Comparison of ENCODE assay signal across 9 cellular contexts in genomic region chr1:34924759-34925555, GRCh38. TPM values are rescaled to one million over a fixed set of nuclear protein-coding genes. Genes with fewer than 3 reads are reported as not detected.
A peak's percentile ranks its signal among the peaks of the same experiment; 100 is the strongest.
DNase-seq lines count a peak whose midpoint lies in the region; ATAC-seq, FAIRE-seq and TF ChIP-seq lines count a peak whose summit lies in the region.
"Had no signal": no experiment of that assay in that cellular context is flagged by ENCODE, and none has a peak within 500 bp of the region (broad histone marks: within the 10 kb centered on the region; RNA-seq: fewer than 3 reads in every experiment).

No MANE protein-coding gene starts in this region.

- H3K4me3 ChIP-seq in SK-N-SH (ENCODE audit: low read depth in 2 of 2, low read length in 1 of 2) (no peak overlapping the region), body of pancreas (no peak overlapping the region), kidney (ENCODE audit: low read length in 2 of 2) (no peak overlapping the region)

- DNase-seq in H4 (ENCODE audit: low spot score) (peak; percentile 20), SK-N-SH (no peak), body of pancreas (peak; percentile 56 to 68 (median 62)), kidney (peak; percentile 89), NCI-H1930 (lab: John Stamatoyannopoulos, UW) (no peak), D341Med (ENCODE audit: low spot score) (no peak)
- DNase-seq in stimulated activated CD8-positive, alpha-beta memory T cell treated with anti-CD3 and anti-CD28 coated beads, Interleukin-12 subunit alpha, Interleukin-12 subunit beta, amount 100 ng/mL, for 1 hour (ENCODE audit: low read depth), result peak; percentile 20

- H4K20me1 ChIP-seq in SK-N-SH (ENCODE audit: insufficient read depth), result no peaks in the 10 kb centered on the region

- no peak overlapping the region for H2AFZ ChIP-seq in SK-N-SH (ENCODE audit: low read depth)

- H3K9ac ChIP-seq in SK-N-SH (no peak overlapping the region), kidney (ENCODE audit: low read length in 2 of 2) (no peak overlapping the region)

- no peak for TF ChIP-seq POLR2A in body of pancreas (IDR thresholded peaks at IDR 0.05)

- H3K9me3 ChIP-seq in SK-N-SH, result no peaks in the 10 kb centered on the region
- H3K9me3 ChIP-seq in body of pancreas, result no peaks in the 10 kb centered on the region
- no peaks in the 10 kb centered on the region for H3K9me3 ChIP-seq in kidney (ENCODE audit: control insufficient read depth in 1 of 2, low read length in 2 of 2)

- H3K27ac ChIP-seq in SK-N-SH (ENCODE audit: low read depth in 2 of 2, low read length in 1 of 2) (no peak overlapping the region), body of pancreas (no peak overlapping the region), kidney (ENCODE audit: low read depth in 2 of 2, low read length in 2 of 2) (no peak overlapping the region)

- no peaks in the 10 kb centered on the region for H3K36me3 ChIP-seq in SK-N-SH (replicated peaks in 1 of 2; ENCODE audit: control insufficient read depth in 1 of 2, insufficient read depth in 2 of 2, low read length in 1 of 2)
- H3K36me3 ChIP-seq in body of pancreas (replicated peaks in 1 of 2; ENCODE audit: insufficient read depth in 1 of 2, low read depth in 2 of 2), result no peaks in the 10 kb centered on the region
- no peaks in the 10 kb centered on the region for H3K36me3 ChIP-seq in kidney (ENCODE audit: control insufficient read depth in 1 of 2, insufficient read depth in 2 of 2, low read length in 2 of 2)

- POLR2A ChIA-PET in SK-N-SH (lab: Yijun Ruan, JAX), result no interaction called here

- H3K27me3 ChIP-seq in SK-N-SH (ENCODE audit: insufficient read depth) (peaks cover 15% of the 10 kb centered on the region), body of pancreas (peaks cover 0 to 9% of the 10 kb centered on the region in 2 donors)

- 28% methylated on average over 15 of the region's 16 CpGs for WGBS in SK-N-SH (ENCODE audit: low lambda C conversion rate)
- 3 to 6% methylated on average over 16 of the region's 16 CpGs for WGBS in body of pancreas, 2 donors

- no peak for TF ChIP-seq RAD21 in SK-N-SH (IDR thresholded peaks at IDR 0.05; ENCODE audit: low read length)

- intact Hi-C loops in body of pancreas (cut with DNase I), result no loop called here
- intact Hi-C loops in kidney (cut with DNase I), result no loop called here

- CTCF ChIA-PET in SK-N-SH (lab: Yijun Ruan, JAX), result interaction anchor here (1.6 to 2.4 kb wide), 3 partner anchors 58 to 72 kb away, joined by 5 to 14 read pairs (median 9); no protein-coding TSS in a partner anchor

- FAIRE-seq in kidney (lab: Jason Lieb, UNC), result no peak

- H3K4me2 ChIP-seq in SK-N-SH, result no peak overlapping the region

- no peaks in the 10 kb centered on the region for H3F3A ChIP-seq in SK-N-SH (replicated peaks; ENCODE audit: insufficient read depth)

- TF ChIP-seq CTCF in SK-N-SH (IDR thresholded peaks at IDR 0.05) (no peak), body of pancreas (IDR thresholded peaks at IDR 0.05) (no peak), kidney (IDR thresholded peaks at IDR 0.05; ENCODE audit: borderline replicate concordance, extremely low read depth, insufficient read depth) (no peak)

- no peaks in the 10 kb centered on the region for H3K79me2 ChIP-seq in SK-N-SH (ENCODE audit: insufficient read depth)

- peaks cover 0 to 3% of the 10 kb centered on the region in 2 experiments; a peak in 1 of 4 replicates for H3K4me1 ChIP-seq in SK-N-SH (ENCODE audit: control insufficient read depth in 1 of 2, insufficient read depth in 2 of 2, low read depth in 1 of 2, low read length in 1 of 2)
- H3K4me1 ChIP-seq in body of pancreas, result peaks cover 13% of the 10 kb centered on the region
- H3K4me1 ChIP-seq in kidney (ENCODE audit: control insufficient read depth in 1 of 2, insufficient read depth in 1 of 2, low read depth in 1 of 2, low read length in 2 of 2), result peaks cover 0 to 6% of the 10 kb centered on the region in 2 donors

- H3K9me2 ChIP-seq in SK-N-SH, result no peaks in the 10 kb centered on the region

- TF ChIP-seq EP300 in SK-N-SH (IDR thresholded peaks at IDR 0.05; ENCODE audit: borderline replicate concordance in 1 of 2, low read depth in 1 of 2, low read length in 1 of 2), result no peak

- ATAC-seq in body of pancreas (peak; percentile 53), GM21447 (IDR thresholded peaks at IDR 0.05; ENCODE audit: unreplicated experiment) (no peak)
- ATAC-seq: Panc1 had no signal

TF ChIP-seq in SK-N-SH, 30 proteins besides CTCF, POLR2A, EP300 and RAD21:
- TF ChIP-seq REST (IDR thresholded peaks at IDR 0.05; ENCODE audit: low read depth, low read length) (peak; percentile 100), SIN3A (IDR thresholded peaks at IDR 0.05; ENCODE audit: borderline replicate concordance, low read depth, low read length) (peak; percentile 86; the same call in 1 of the 2 replicates), PBX3 (IDR thresholded peaks at IDR 0.05) (no peak)

RNA-seq across cellular contexts. Expression of gene DLGAP3, which starts 4.5 kb away (rescaled TPM):
- total RNA-seq in H4 (2014; rRNA removed; shearing (Covaris generic)), result 0.04 TPM in 1 of 2 replicates, not detected in the other
- polyA plus RNA-seq in SK-N-SH (2012; rRNA removed) (0.05 and 0.15 TPM in 2 replicates), kidney (ENCODE audit: insufficient read depth, low read depth, low replicate concordance) (0.71 TPM)
- polyA plus RNA-seq in SK-N-SH (2012; cell fraction: cytosol; rRNA removed), result 0.05 and 0.16 TPM in 2 replicates
- polyA plus RNA-seq in SK-N-SH (2012; cell fraction: nucleus; rRNA removed), result 0.14 and 0.20 TPM in 2 replicates
- total RNA-seq in body of pancreas (1 to 10 TPM in 1 of 2 donors, under 1 TPM in 1; 0.52 to 2.3 TPM), kidney (1.0 TPM)

Comparison
In these comparisons a context has a peak if more than half of its experiments do, and no peak if none do; other contexts are left out.
1. DNase-seq: peak in H4 (single experiment), body of pancreas (4 of 4), kidney (single experiment) and stimulated activated CD8-positive, alpha-beta memory T cell treated with anti-CD3 and anti-CD28 coated beads, Interleukin-12 subunit alpha, Interleukin-12 subunit beta, amount 100 ng/mL, for 1 hour (single experiment); none in SK-N-SH (single experiment), NCI-H1930 (0 of 2) and D341Med (single experiment).